Comparison of ENCODE assay signal across 14 cellular contexts in the genomic region with DNA sequence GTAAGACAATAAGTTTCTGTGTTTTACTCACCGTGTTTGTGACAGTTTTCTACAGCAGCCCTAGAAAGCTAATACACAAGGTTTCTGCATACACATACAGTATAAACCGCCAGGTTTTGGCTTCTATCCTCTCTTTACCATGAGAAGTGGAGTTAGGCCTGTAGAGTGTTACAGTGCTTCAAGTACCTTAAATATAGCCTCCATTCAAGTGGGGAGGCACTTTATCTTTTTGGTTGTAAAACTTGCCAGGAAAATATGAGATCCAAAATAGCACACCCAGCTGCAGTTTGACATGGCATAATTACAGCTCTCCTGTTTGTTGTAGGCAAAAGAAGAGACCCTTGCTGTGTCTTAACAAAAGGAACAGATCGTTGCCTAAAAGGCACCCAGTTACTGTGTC.
DNase-seq lines count a peak whose midpoint lies in the region; ATAC-seq and TF ChIP-seq lines count a peak whose summit lies in the region.
"Had no signal": no experiment of that assay in that cellular context is flagged by ENCODE, and none has a peak within 500 bp of the region (broad histone marks: within the 10 kb centered on the region; RNA-seq: fewer than 3 reads in every experiment).

No MANE protein-coding gene starts in this region.

- H3K4me3 ChIP-seq in heart right ventricle (no peak overlapping the region), testis (no peak overlapping the region)
- H3K4me3 ChIP-seq: A549, SK-N-MC had no signal

- TF ChIP-seq POLR2A in testis (IDR thresholded peaks at IDR 0.05): no peak

- peak in 1 of 9 donors; percentile 4 for TF ChIP-seq CTCF in heart right ventricle (IDR thresholded peaks at IDR 0.05)
- TF ChIP-seq CTCF in testis (IDR thresholded peaks at IDR 0.05): no peak

- H3K27ac ChIP-seq in heart right ventricle (peak overlapping the region in 7 of 10 donors; percentile 57 to 87 (median 77)), testis (no peak overlapping the region)
- H3K27ac ChIP-seq: A549, SK-N-MC had no signal

- H3K9me3 ChIP-seq in heart right ventricle (peaks cover 0 to 8% (median 4%) of the 10 kb centered on the region in 11 donors), testis (no peaks in the 10 kb centered on the region)

- H3K36me3 ChIP-seq in heart right ventricle (no peaks in the 10 kb centered on the region), testis (ENCODE audit: low read depth, missing control alignments) (no peaks in the 10 kb centered on the region)

- H3K27me3 ChIP-seq in heart right ventricle (no peaks in the 10 kb centered on the region), testis (no peaks in the 10 kb centered on the region)

- intact Hi-C loops in heart right ventricle (cut with DNase I) (loop anchor here in 2 of 10 donors (10.0 kb wide), 2 partner anchors 66 to 186 kb away; no protein-coding TSS in a partner anchor), testis (cut with DNase I; ENCODE audit: low total_unique reads) (no loop called here)

- peak; percentile 46 to 92 (median 86) for ATAC-seq in heart right ventricle
- ATAC-seq in HG02870 (IDR thresholded peaks at IDR 0.05; ENCODE audit: unreplicated experiment): no peak
- ATAC-seq: A549 had no signal

- 38 to 57% methylated on average over 3 of the region's 3 CpGs for WGBS in heart right ventricle, 2 donors
- 81 to 91% methylated on average over 3 of the region's 3 CpGs for WGBS in testis, 2 donors

- DNase-seq in COR-L47 (lab: John Stamatoyannopoulos, UW): peak; percentile 77
- peak; percentile 89 for DNase-seq in NCI-H1105 treated with DMSO at 0.1 percent for 48 hours (lab: John Stamatoyannopoulos, UW)
- peak; percentile 80 for DNase-seq in NCI-H345 treated with DMSO at 0.1 percent for 48 hours (lab: John Stamatoyannopoulos, UW; ENCODE audit: unreplicated experiment)
- DNase-seq in heart right ventricle: no peak
- DNase-seq in testis: no peak
- DNase-seq in activated CD8-positive, alpha-beta memory T cell treated with anti-CD3 and anti-CD28 coated beads, Interleukin-2, amount 50 U/mL, for 48 hours: no peak
- DNase-seq: C1 segment of cervical spinal cord, NCI-H1048, NCI-H1930, NCI-H226, NCI-H526 treated with DMSO at 0.1 percent for 48 hours had no signal

- H3K4me1 ChIP-seq in heart right ventricle (peaks cover 0 to 30% (median 0%) of the 10 kb centered on the region in 9 donors), testis (no peaks in the 10 kb centered on the region)
- H3K4me1 ChIP-seq: A549 had no signal

Comparison
In these comparisons a context has a peak if more than half of its experiments do, and no peak if none do; other contexts are left out.
1. DNase-seq: peak in COR-L47 (single experiment), NCI-H1105 treated with DMSO at 0.1 percent for 48 hours (single experiment) and NCI-H345 treated with DMSO at 0.1 percent for 48 hours (single experiment); none in heart right ventricle (0 of 2), testis (single experiment) and activated CD8-positive, alpha-beta memory T cell treated with anti-CD3 and anti-CD28 coated beads, Interleukin-2, amount 50 U/mL, for 48 hours (single experiment).
2. H3K27ac ChIP-seq: peak in heart right ventricle (7 of 10); none in testis (0 of 2).